1 cellular context compared by ENCODE assay signal in genomic region chr1:20551945-20552727, GRCh38.
TF ChIP-seq lines count a peak whose summit lies in the region.

Gene FAM43B, plus strand, starts transcription at chr1:20552573. Its CDS starts 401 bp downstream, at chr1:20552974.

TF ChIP-seq in HepG2, 621 proteins besides CTCF, POLR2A, EP300 and RAD21 (continued from another document and continues in another):
- TF ChIP-seq NFAT5 (CRISPR knock-in tag; IDR thresholded peaks at IDR 0.05) (peak; percentile 77; the same call in 1 of the 2 replicates), PPARG (CRISPR knock-in tag; conservative IDR thresholded peaks at IDR 0.05) (no peak), ZNF547 (CRISPR knock-in tag; IDR thresholded peaks at IDR 0.05) (peak; percentile 71), ZNF644 (CRISPR knock-in tag; IDR thresholded peaks at IDR 0.05; ENCODE audit: low read depth) (no peak), ZNF605 (CRISPR knock-in tag; IDR thresholded peaks at IDR 0.05) (no peak), FOXP1 (IDR thresholded peaks at IDR 0.05) (no peak), FOXP1 (CRISPR knock-in tag; IDR thresholded peaks at IDR 0.05) (peak; percentile 4; the same call in 1 of the 2 replicates), ATF7 (IDR thresholded peaks at IDR 0.05) (peak; percentile 50; the same call in 1 of the 2 replicates), ATF7 (CRISPR knock-in tag; IDR thresholded peaks at IDR 0.05) (peak; percentile 76), THYN1 (CRISPR knock-in tag; IDR thresholded peaks at IDR 0.05; ENCODE audit: borderline replicate concordance, low read depth) (no peak), GMEB1 (CRISPR knock-in tag; IDR thresholded peaks at IDR 0.05; ENCODE audit: borderline replicate concordance) (peak; percentile 69), RFX3 (CRISPR knock-in tag; IDR thresholded peaks at IDR 0.05) (no peak), ZNF549 (CRISPR knock-in tag; IDR thresholded peaks at IDR 0.05) (no peak), ZNF460 (CRISPR knock-in tag; IDR thresholded peaks at IDR 0.05; ENCODE audit: borderline replicate concordance) (no peak), ZNF20 (CRISPR knock-in tag; IDR thresholded peaks at IDR 0.05) (no peak), ONECUT2 (CRISPR knock-in tag; IDR thresholded peaks at IDR 0.05) (no peak), ZNF136 (CRISPR knock-in tag; IDR thresholded peaks at IDR 0.05; ENCODE audit: low read depth) (no peak), ZNF33B (CRISPR knock-in tag; IDR thresholded peaks at IDR 0.05) (no peak), ZNF138 (CRISPR knock-in tag; IDR thresholded peaks at IDR 0.05; ENCODE audit: low read depth) (no peak), ZBTB37 (CRISPR knock-in tag; IDR thresholded peaks at IDR 0.05) (0 out of 2 replicates have a peak, but pooled peaks have one; percentile 40), IRF1 (CRISPR knock-in tag; IDR thresholded peaks at IDR 0.05; ENCODE audit: low read depth) (no peak), ZBTB21 (CRISPR knock-in tag; IDR thresholded peaks at IDR 0.05) (no peak), ZSCAN12 (CRISPR knock-in tag; IDR thresholded peaks at IDR 0.05) (no peak), ZNF468 (CRISPR knock-in tag; IDR thresholded peaks at IDR 0.05) (0 out of 2 replicates have a peak, but pooled peaks have one; percentile 47), KLF15 (CRISPR knock-in tag; IDR thresholded peaks at IDR 0.05; ENCODE audit: borderline replicate concordance) (no peak; the same call in 1 of the 2 replicates), YEATS2 (CRISPR knock-in tag; IDR thresholded peaks at IDR 0.05; ENCODE audit: borderline replicate concordance) (peak; percentile 72; the same call in 1 of the 2 replicates), BHLHE40 (IDR thresholded peaks at IDR 0.05; ENCODE audit: low read length) (peak; percentile 87), ZHX1 (CRISPR knock-in tag; IDR thresholded peaks at IDR 0.05; ENCODE audit: low read depth) (peak; percentile 40; the same call in 1 of the 2 replicates), TCF7L2 (IDR thresholded peaks at IDR 0.05; ENCODE audit: low read depth, low read length) (no peak), ZNF670 (CRISPR knock-in tag; IDR thresholded peaks at IDR 0.05; ENCODE audit: borderline replicate concordance) (no peak), GABPA (IDR thresholded peaks at IDR 0.05; ENCODE audit: low read depth, low read length) (no peak), GABPA (CRISPR knock-in tag; IDR thresholded peaks at IDR 0.05; ENCODE audit: low read depth) (no peak; the same call in 1 of the 2 replicates), HOXA7 (CRISPR knock-in tag; IDR thresholded peaks at IDR 0.05) (no peak), ZNF782 (CRISPR knock-in tag; IDR thresholded peaks at IDR 0.05; ENCODE audit: borderline replicate concordance) (no peak), U2AF1 (optimal IDR thresholded peaks at IDR 0.05; ENCODE audit: low read depth, low read length) (peak; percentile 60)
- TF ChIP-seq, protein P1, sequence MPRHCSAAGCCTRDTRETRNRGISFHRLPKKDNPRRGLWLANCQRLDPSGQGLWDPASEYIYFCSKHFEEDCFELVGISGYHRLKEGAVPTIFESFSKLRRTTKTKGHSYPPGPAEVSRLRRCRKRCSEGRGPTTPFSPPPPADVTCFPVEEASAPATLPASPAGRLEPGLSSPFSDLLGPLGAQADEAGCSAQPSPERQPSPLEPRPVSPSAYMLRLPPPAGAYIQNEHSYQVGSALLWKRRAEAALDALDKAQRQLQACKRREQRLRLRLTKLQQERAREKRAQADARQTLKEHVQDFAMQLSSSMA (CRISPR knock-in tag; IDR thresholded peaks at IDR 0.05) = 0 out of 2 replicates have a peak, but pooled peaks have one; percentile 67
- TF ChIP-seq, protein P2, sequence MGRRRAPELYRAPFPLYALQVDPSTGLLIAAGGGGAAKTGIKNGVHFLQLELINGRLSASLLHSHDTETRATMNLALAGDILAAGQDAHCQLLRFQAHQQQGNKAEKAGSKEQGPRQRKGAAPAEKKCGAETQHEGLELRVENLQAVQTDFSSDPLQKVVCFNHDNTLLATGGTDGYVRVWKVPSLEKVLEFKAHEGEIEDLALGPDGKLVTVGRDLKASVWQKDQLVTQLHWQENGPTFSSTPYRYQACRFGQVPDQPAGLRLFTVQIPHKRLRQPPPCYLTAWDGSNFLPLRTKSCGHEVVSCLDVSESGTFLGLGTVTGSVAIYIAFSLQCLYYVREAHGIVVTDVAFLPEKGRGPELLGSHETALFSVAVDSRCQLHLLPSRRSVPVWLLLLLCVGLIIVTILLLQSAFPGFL (CRISPR knock-in tag; IDR thresholded peaks at IDR 0.05) = no peak
- TF ChIP-seq, protein P3, sequence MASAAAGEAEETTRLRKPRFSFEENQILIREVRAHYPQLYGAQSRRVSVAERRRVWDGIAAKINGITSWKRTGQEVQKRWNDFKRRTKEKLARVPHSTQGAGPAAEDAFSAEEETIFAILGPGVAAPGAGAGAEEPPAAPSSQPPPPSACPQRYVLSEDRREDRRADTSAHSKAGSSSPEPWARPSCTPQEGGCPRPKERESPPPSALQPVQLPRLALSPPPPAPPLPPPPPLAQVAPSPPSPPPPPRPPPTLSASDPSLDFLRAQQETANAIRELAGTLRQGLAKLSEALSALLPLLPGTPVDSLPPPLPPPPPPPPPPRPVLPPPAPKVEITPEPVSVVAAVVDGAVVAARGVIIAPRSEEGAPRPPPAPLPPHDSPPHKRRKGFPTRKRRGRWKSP (CRISPR knock-in tag; IDR thresholded peaks at IDR 0.05) = no peak; the same call in 1 of the 2 replicates
